In the genomic region with DNA sequence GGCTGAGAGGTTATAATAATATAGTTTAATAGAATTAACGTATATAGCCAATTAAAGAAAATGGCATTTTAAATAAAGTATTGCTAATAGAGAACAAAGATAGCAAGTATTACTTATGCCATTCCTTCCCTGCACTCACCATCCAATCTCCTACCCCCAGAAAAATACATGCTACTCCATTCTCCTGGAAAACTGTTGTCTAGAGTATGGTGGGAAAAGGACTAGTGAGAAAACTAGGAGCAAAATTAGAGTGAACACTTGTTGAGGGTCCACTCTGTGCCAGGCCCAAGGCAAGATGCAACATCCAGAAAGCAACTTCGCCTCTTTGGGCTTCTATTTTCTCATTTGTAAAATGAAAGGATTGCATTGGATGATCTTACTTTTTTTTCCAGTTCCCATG, we compare ENCODE assay signal across 16 cellular contexts.
"Had no signal": no experiment of that assay in that cellular context is flagged by ENCODE, and none has a peak within 500 bp of the region (broad histone marks: within the 10 kb centered on the region; RNA-seq: fewer than 3 reads in every experiment).

No MANE protein-coding gene starts in this region.

- H3K4me2 ChIP-seq: neural progenitor cell had no signal

- H3K9me3 Mint-ChIP-seq: activated CD8-positive, alpha-beta T cell treated with anti-CD3 and anti-CD28 coated beads for 36 hours; activated naive CD4-positive, alpha-beta T cell treated with anti-CD3 and anti-CD28 coated beads, Interleukin-2, amount 10 ng/mL, durations not matched to agents 7 days and 5 days; activated T-cell treated with anti-CD3 and anti-CD28 coated beads, Interleukin-2, amount 50 U/mL, for 4 hours; neural progenitor cell; stimulated activated naive CD8-positive, alpha-beta T cell treated with anti-CD3 and anti-CD28 coated beads, Interleukin-15, amount 100 ng/mL, for 72 hours; type B pancreatic cell had no signal

- H3K27me3 Mint-ChIP-seq: activated naive CD4-positive, alpha-beta T cell treated with anti-CD3 and anti-CD28 coated beads, Interleukin-2, amount 10 ng/mL, durations not matched to agents 7 days and 5 days; progenitor cell of endocrine pancreas; type B pancreatic cell had no signal

- H3K27ac ChIP-seq: adrenal gland, breast epithelium, coronary artery, neural progenitor cell, testis had no signal

- H3K9ac ChIP-seq: neural progenitor cell had no signal

- H3K4me3 Mint-ChIP-seq: activated naive CD4-positive, alpha-beta T cell treated with anti-CD3 and anti-CD28 coated beads, Interleukin-2, amount 10 ng/mL, durations not matched to agents 7 days and 5 days; neural progenitor cell; type B pancreatic cell had no signal

- H3K36me3 ChIP-seq: breast epithelium, neural progenitor cell had no signal

- H3K4me1 Mint-ChIP-seq: neural progenitor cell had no signal

- H3K36me3 Mint-ChIP-seq: activated naive CD4-positive, alpha-beta T cell treated with anti-CD3 and anti-CD28 coated beads, Interleukin-2, amount 10 ng/mL, durations not matched to agents 7 days and 5 days; neural progenitor cell had no signal

- H3K4me3 ChIP-seq: adrenal gland, coronary artery, lung, neural progenitor cell, testis had no signal

- H3K27ac Mint-ChIP-seq: activated naive CD4-positive, alpha-beta T cell treated with anti-CD3 and anti-CD28 coated beads, Interleukin-2, amount 10 ng/mL, durations not matched to agents 7 days and 5 days; neural progenitor cell; progenitor cell of endocrine pancreas; type B pancreatic cell had no signal

- H3K4me1 ChIP-seq: adrenal gland, breast epithelium, neural progenitor cell, testis had no signal

- DNase-seq: activated CD4-positive, alpha-beta T cell treated with anti-CD3 and anti-CD28 coated beads for 4 hours; activated T-cell treated with anti-CD3 and anti-CD28 coated beads, Interleukin-2, amount 50 U/mL, for 4 hours; adrenal gland; hypothalamus; kidney; midbrain; testis had no signal

- H3K27me3 ChIP-seq: adrenal gland, breast epithelium, neural progenitor cell, testis had no signal
